8 cellular contexts compared by ENCODE assay signal in genomic region chr15:70362911-70363310, GRCh38.
DNase-seq lines count a peak whose midpoint lies in the region; ATAC-seq, FAIRE-seq and TF ChIP-seq lines count a peak whose summit lies in the region.

No MANE protein-coding gene starts in this region.

- no peaks in the 10 kb centered on the region for H3K4me1 ChIP-seq in ascending aorta
- H3K4me1 ChIP-seq in CD4-positive, alpha-beta memory T cell (ENCODE audit: insufficient read depth, low read length): peaks cover 3% of the 10 kb centered on the region

- H3K4me3 Mint-ChIP-seq in CD4-positive, alpha-beta memory T cell: no peak overlapping the region

- peaks cover 0 to 5% (median 0%) of the 10 kb centered on the region in 8 donors for H3K9me3 Mint-ChIP-seq in CD4-positive, alpha-beta memory T cell

- no peaks in the 10 kb centered on the region for H3K9me3 ChIP-seq in ascending aorta
- H3K9me3 ChIP-seq in CD4-positive, alpha-beta memory T cell (ENCODE audit: control insufficient read depth in 1 of 2, low read length in 2 of 2): no peaks in the 10 kb centered on the region

- no peak overlapping the region for H3K4me3 ChIP-seq in HFF-Myc (replicated peaks; ENCODE audit: low read depth, low read length)
- H3K4me3 ChIP-seq in ascending aorta: no peak overlapping the region
- H3K4me3 ChIP-seq in CD4-positive, alpha-beta memory T cell (ENCODE audit: low read length in 2 of 2): no peak overlapping the region

- peak; percentile 89 for FAIRE-seq in urothelium cell line (lab: Jason Lieb, UNC)

- peaks cover 0 to 3% (median 2%) of the 10 kb centered on the region in 4 donors for H3K4me1 Mint-ChIP-seq in CD4-positive, alpha-beta memory T cell

- no peak overlapping the region for H3K27ac Mint-ChIP-seq in CD4-positive, alpha-beta memory T cell

- H3K27me3 ChIP-seq in ascending aorta: no peaks in the 10 kb centered on the region
- no peaks in the 10 kb centered on the region for H3K27me3 ChIP-seq in CD4-positive, alpha-beta memory T cell (ENCODE audit: insufficient read depth, low read length)

- H3K36me3 ChIP-seq in ascending aorta: no peaks in the 10 kb centered on the region
- H3K36me3 ChIP-seq in CD4-positive, alpha-beta memory T cell (ENCODE audit: insufficient read depth, low read length): no peaks in the 10 kb centered on the region

- TF ChIP-seq CTCF in AG09319 (IDR thresholded peaks at IDR 0.05; ENCODE audit: low read depth, low read length): peak; percentile 63
- TF ChIP-seq CTCF in HFF-Myc (IDR thresholded peaks at IDR 0.05; ENCODE audit: low read depth, low read length, missing control alignments): peak; percentile 66
- TF ChIP-seq CTCF in ascending aorta (IDR thresholded peaks at IDR 0.05): peak; percentile 27 to 66 (median 39)

- ATAC-seq in HG02981 (IDR thresholded peaks at IDR 0.05; ENCODE audit: unreplicated experiment): no peak

- CTCF ChIA-PET in CD4-positive, alpha-beta memory T cell (lab: Charles Lee; ENCODE audit: partially characterized antibody): interaction anchor here (0.9 to 1.0 kb wide), 2 partner anchors 242 to 836 kb away, joined by 3 read pairs; no protein-coding TSS in a partner anchor

- H3K36me3 Mint-ChIP-seq in CD4-positive, alpha-beta memory T cell: no peaks in the 10 kb centered on the region

- intact Hi-C loops in ascending aorta (cut with DNase I): no loop called here
- intact Hi-C loops in CD4-positive, alpha-beta memory T cell (cut with micrococcal nuclease): no loop called here

- H3K27me3 Mint-ChIP-seq in CD4-positive, alpha-beta memory T cell: peaks cover 10 to 15% of the 10 kb centered on the region in 2 donors

- H3K27ac ChIP-seq in ascending aorta: no peak overlapping the region
- no peak overlapping the region for H3K27ac ChIP-seq in CD4-positive, alpha-beta memory T cell (ENCODE audit: low read depth, low read length)

- DNase-seq in AG09319 (ENCODE audit: extremely low read depth, low read depth): no peak
- DNase-seq in HFF-Myc (ENCODE audit: extremely low read depth, low read depth): no peak
- peak in 1 of 2 donors; percentile 63 for DNase-seq in ascending aorta (ENCODE audit: low spot score in 2 of 2)
- peak; percentile 82 for DNase-seq in islet precursor cell
- peak; percentile 65 for DNase-seq in urothelium cell line (ENCODE audit: low spot score)
- DNase-seq in CD4-positive, alpha-beta memory T cell: no peak
- DNase-seq in NAMALWA (ENCODE audit: low spot score): no peak

- POLR2A ChIA-PET in CD4-positive, alpha-beta memory T cell (lab: Charles Lee; ENCODE audit: partially characterized antibody): no interaction called here

Comparison
In these comparisons a context has a peak if more than half of its experiments do, and no peak if none do; other contexts are left out.
1. DNase-seq: peak in islet precursor cell (single experiment) and urothelium cell line (single experiment); none in AG09319 (single experiment), HFF-Myc (single experiment), CD4-positive, alpha-beta memory T cell (0 of 5) and NAMALWA (single experiment).
2. Peak in every context shown above with its lines, with median percentiles within 50 percentile points of each other: CTCF ChIP-seq.